ENCODE assay signal across 7 cellular contexts in genomic region chr22:49066619-49067018, GRCh38.
"Had no signal": no experiment of that assay in that cellular context is flagged by ENCODE, and none has a peak within 500 bp of the region (broad histone marks: within the 10 kb centered on the region; RNA-seq: fewer than 3 reads in every experiment).

No MANE protein-coding gene starts in this region.

- DNase-seq: H9, HCEC 1CT, IMR-90 had no signal

- H3K4me3 ChIP-seq: GM23338 had no signal

- FAIRE-seq: H1, H54, HTR-8/SVneo had no signal

- H3K4me2 ChIP-seq: GM23338 had no signal

- H2AFZ ChIP-seq: GM23338 had no signal
